1 cellular context compared by ENCODE assay signal in the genomic region with DNA sequence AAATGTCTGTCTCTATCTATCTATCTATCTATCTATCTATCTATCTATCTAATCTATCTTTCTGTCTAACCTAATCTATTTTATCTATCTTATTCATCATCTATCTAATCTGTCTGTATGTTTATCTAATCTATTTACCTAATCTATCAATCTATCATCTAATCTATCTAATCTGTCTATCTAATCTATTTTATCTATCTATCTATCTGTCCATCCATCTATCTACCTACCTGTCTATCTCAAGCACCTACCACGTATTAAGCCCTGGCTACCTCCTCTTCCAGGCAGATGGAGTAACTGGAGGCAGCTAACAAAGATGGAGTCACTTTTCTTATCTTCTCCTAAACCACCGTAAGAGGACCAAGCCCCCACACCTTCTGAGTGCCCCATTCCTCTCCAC.
TF ChIP-seq lines count a peak whose summit lies in the region.

No MANE protein-coding gene starts in this region.

TF ChIP-seq in HEK293, 187 proteins besides CTCF, POLR2A, EP300 and RAD21:
- TF ChIP-seq ZNF366 (tag by site-specific recombination; conservative IDR thresholded peaks at IDR 0.05) (peak; percentile 38; the same call in 1 of the 2 replicates), ZBTB20 (tag by site-specific recombination; IDR thresholded peaks at IDR 0.05) (no peak)
TF ChIP-seq in HEK293: peak in this region for 1.
